ENCODE assay signal across 8 cellular contexts in the genomic region with DNA sequence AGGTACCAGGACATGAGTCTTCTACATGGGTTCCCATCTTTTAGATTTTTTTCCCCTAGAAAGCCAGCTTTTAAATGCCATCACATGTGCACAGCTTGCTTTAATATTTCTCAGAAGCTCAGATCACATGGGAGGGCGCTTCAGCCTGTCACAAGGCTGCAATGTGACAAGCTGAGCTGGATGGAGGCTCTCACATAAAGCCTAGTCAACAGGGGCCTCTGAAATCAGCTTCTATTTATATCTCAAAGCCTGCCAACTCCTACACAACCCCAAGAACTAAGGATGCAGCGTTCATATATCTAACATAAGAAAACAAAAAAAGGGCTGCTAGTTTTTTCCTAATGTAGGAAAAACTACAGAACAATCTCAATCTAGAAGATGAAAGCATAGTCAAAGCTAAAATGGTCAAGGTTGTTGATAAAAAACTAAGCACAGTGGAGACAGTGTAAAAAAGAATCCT. TPM values are rescaled to one million over a fixed set of nuclear protein-coding genes. Genes with fewer than 3 reads are reported as not detected.
DNase-seq lines count a peak whose midpoint lies in the region; ATAC-seq lines count a peak whose summit lies in the region.

No MANE protein-coding gene starts in this region.

- peak; percentile 13 for ATAC-seq in GM19397 (IDR thresholded peaks at IDR 0.05; ENCODE audit: unreplicated experiment)
- peak; percentile 18 for ATAC-seq in HG03571 (IDR thresholded peaks at IDR 0.05; ENCODE audit: unreplicated experiment)

- DNase-seq in COLO829 (ENCODE audit: low spot score) (peak; percentile 81), SK-MEL-5 (ENCODE audit: low read depth, low spot score) (peak; percentile 98), astrocyte of the hippocampus (ENCODE audit: low read depth, low spot score) (peak; percentile 76), hepatic stellate cell (ENCODE audit: low spot score) (peak; percentile 74), putamen (ENCODE audit: low spot score) (peak; percentile 97), iPS-NIHi7 (ENCODE audit: extremely low spot score) (no peak)

- in situ Hi-C loops in SK-MEL-5 (cut with HindIII; ENCODE audit: low pct_unique_long_range_greater_than_20kb, low sequenced_read_pairs), result no loop called here

RNA-seq across cellular contexts. Expression of a gene that starts 2.3 kb away (rescaled TPM):
- 214 and 225 TPM in 2 replicates for total RNA-seq in SK-MEL-5 (2014; rRNA removed; shearing (Covaris generic))
- polyA plus RNA-seq in SK-MEL-5 (2015; cell fraction: cytosol; rRNA removed), result 254 and 268 TPM in 2 replicates
- polyA plus RNA-seq in SK-MEL-5 (2015; cell fraction: nucleus; rRNA removed), result 385 and 397 TPM in 2 replicates
